In genomic region chr11:71580057-71581003, GRCh38 we compare ENCODE assay signal across 9 cellular contexts. TPM values are rescaled to one million over a fixed set of nuclear protein-coding genes. Genes with fewer than 3 reads are reported as not detected.
DNase-seq lines count a peak whose midpoint lies in the region; ATAC-seq and TF ChIP-seq lines count a peak whose summit lies in the region.
"Had no signal": no experiment of that assay in that cellular context is flagged by ENCODE, and none has a peak within 500 bp of the region (broad histone marks: within the 10 kb centered on the region; RNA-seq: fewer than 3 reads in every experiment).

No MANE protein-coding gene starts in this region.

- H3K36me3 ChIP-seq in SJCRH30 (no peaks in the 10 kb centered on the region), colonic mucosa (no peaks in the 10 kb centered on the region), right lobe of liver (no peaks in the 10 kb centered on the region)

- TF ChIP-seq POLR2A in right lobe of liver (IDR thresholded peaks at IDR 0.05): no peak

- H3K27ac ChIP-seq in SJCRH30 (no peak overlapping the region), colonic mucosa (no peak overlapping the region), right lobe of liver (no peak overlapping the region), substantia nigra (ENCODE audit: low read depth, low read length, poor library complexity, severe bottlenecking) (no peak overlapping the region)

- 3% methylated on average over 8 of the region's 8 CpGs for WGBS in right lobe of liver (ENCODE audit: insufficient coverage, low coverage, low lambda C conversion rate, missing lambda C conversion rate)

- no peak overlapping the region for H3K4me3 ChIP-seq in SJCRH30
- no peak overlapping the region for H3K4me3 ChIP-seq in colonic mucosa
- H3K4me3 ChIP-seq in right lobe of liver: no peak overlapping the region

- H3K27me3 ChIP-seq in SJCRH30: no peaks in the 10 kb centered on the region
- no peaks in the 10 kb centered on the region for H3K27me3 ChIP-seq in colonic mucosa
- no peaks in the 10 kb centered on the region for H3K27me3 ChIP-seq in right lobe of liver

- H3K9me3 ChIP-seq in SJCRH30 (replicated peaks) (no peaks in the 10 kb centered on the region), colonic mucosa (no peaks in the 10 kb centered on the region), right lobe of liver (no peaks in the 10 kb centered on the region)

- peak; percentile 30 for DNase-seq in NCI-H146 (lab: John Stamatoyannopoulos, UW)
- no peak for DNase-seq in NCI-H146 treated with DMSO at 0.1 percent for 48 hours (lab: John Stamatoyannopoulos, UW; ENCODE audit: unreplicated experiment)
- DNase-seq in M059J (ENCODE audit: low read depth): peak; percentile 78
- DNase-seq in SJCRH30: peak; percentile 75 to 81
- peak; percentile 69 for DNase-seq in colonic mucosa
- DNase-seq in right lobe of liver: peak in 2 of 3 donors; percentile 58 to 84
- DNase-seq in substantia nigra (lab: John Stamatoyannopoulos, UW): peak in 38 of 49 donors; percentile 2 to 82 (median 32)

- H3K4me1 ChIP-seq in SJCRH30 (no peaks in the 10 kb centered on the region), colonic mucosa (no peaks in the 10 kb centered on the region), right lobe of liver (peaks cover 0 to 5% (median 0%) of the 10 kb centered on the region in 4 donors)

- TF ChIP-seq CTCF in colonic mucosa (IDR thresholded peaks at IDR 0.05): peak; percentile 79
- TF ChIP-seq CTCF in right lobe of liver (IDR thresholded peaks at IDR 0.05): peak; percentile 68 to 87 (median 86)

- intact Hi-C loops in colonic mucosa (cut with DNase I): no loop called here
- intact Hi-C loops in right lobe of liver (cut with DNase I): no loop called here

- ATAC-seq in right lobe of liver (peak; percentile 95 to 99 (median 97)), GM19397 (IDR thresholded peaks at IDR 0.05; ENCODE audit: unreplicated experiment) (no peak)
- ATAC-seq: stimulated activated naive CD8-positive, alpha-beta T cell treated with anti-CD3 and anti-CD28 coated beads, Interleukin-15, amount 100 ng/mL, for 72 hours had no signal

- H3K9ac ChIP-seq in colonic mucosa (ENCODE audit: low read depth in 2 of 2, low read length in 2 of 2): no peak overlapping the region

RNA-seq across cellular contexts. Expression of gene KRTAP5-11, which starts 2.3 kb away (rescaled TPM):
- not detected in 2 replicates for total RNA-seq in M059J (2014; rRNA removed; shearing (Covaris generic))
- not detected in 2 replicates for total RNA-seq in SJCRH30 (2014; rRNA removed; shearing (Covaris generic))
- total RNA-seq in colonic mucosa (not detected), right lobe of liver (not detected)

RNA-seq across cellular contexts. Expression of gene KRTAP5-10, which starts 15.0 kb away (rescaled TPM):
- total RNA-seq in M059J (2014; rRNA removed; shearing (Covaris generic)): not detected in 2 replicates
- not detected in 2 replicates for total RNA-seq in SJCRH30 (2014; rRNA removed; shearing (Covaris generic))
- total RNA-seq in colonic mucosa (under 1 TPM in 1 of 2 donors, not detected in 1; 0.37 TPM), right lobe of liver (under 1 TPM in 3 of 6 experiments, not detected in 3; 0.17 to 0.18 (median 0.18) TPM)

RNA-seq across cellular contexts. Expression of gene KRTAP5-9, which starts 32.1 kb away (rescaled TPM):
- not detected in 2 replicates for total RNA-seq in M059J (2014; rRNA removed; shearing (Covaris generic))
- not detected in 2 replicates for total RNA-seq in SJCRH30 (2014; rRNA removed; shearing (Covaris generic))
- under 1 TPM; 0.35 to 0.52 TPM for total RNA-seq in colonic mucosa
- under 1 TPM in 2 of 6 experiments, not detected in 4; 0.17 to 0.38 TPM for total RNA-seq in right lobe of liver

RNA-seq across cellular contexts. Expression of gene KRTAP5-8, which starts 42.5 kb away (rescaled TPM):
- not detected in 2 replicates for total RNA-seq in M059J (2014; rRNA removed; shearing (Covaris generic))
- not detected in 2 replicates for total RNA-seq in SJCRH30 (2014; rRNA removed; shearing (Covaris generic))
- total RNA-seq in colonic mucosa (under 1 TPM in 1 of 2 donors, not detected in 1; 0.35 TPM), right lobe of liver (under 1 TPM in 1 of 6 experiments, not detected in 5; 0.24 TPM)

RNA-seq across cellular contexts. Expression of gene KRTAP5-7, which starts 53.3 kb away (rescaled TPM):
- total RNA-seq in M059J (2014; rRNA removed; shearing (Covaris generic)): not detected in 2 replicates
- not detected in 2 replicates for total RNA-seq in SJCRH30 (2014; rRNA removed; shearing (Covaris generic))
- total RNA-seq in colonic mucosa (under 1 TPM; 0.17 to 0.24 TPM), right lobe of liver (1 to 10 TPM in 1 of 6 experiments, under 1 TPM in 3, not detected in 2; 0.18 to 3.9 (median 0.23) TPM)
